ENCODE assay signal across 1 cellular context in the genomic region with DNA sequence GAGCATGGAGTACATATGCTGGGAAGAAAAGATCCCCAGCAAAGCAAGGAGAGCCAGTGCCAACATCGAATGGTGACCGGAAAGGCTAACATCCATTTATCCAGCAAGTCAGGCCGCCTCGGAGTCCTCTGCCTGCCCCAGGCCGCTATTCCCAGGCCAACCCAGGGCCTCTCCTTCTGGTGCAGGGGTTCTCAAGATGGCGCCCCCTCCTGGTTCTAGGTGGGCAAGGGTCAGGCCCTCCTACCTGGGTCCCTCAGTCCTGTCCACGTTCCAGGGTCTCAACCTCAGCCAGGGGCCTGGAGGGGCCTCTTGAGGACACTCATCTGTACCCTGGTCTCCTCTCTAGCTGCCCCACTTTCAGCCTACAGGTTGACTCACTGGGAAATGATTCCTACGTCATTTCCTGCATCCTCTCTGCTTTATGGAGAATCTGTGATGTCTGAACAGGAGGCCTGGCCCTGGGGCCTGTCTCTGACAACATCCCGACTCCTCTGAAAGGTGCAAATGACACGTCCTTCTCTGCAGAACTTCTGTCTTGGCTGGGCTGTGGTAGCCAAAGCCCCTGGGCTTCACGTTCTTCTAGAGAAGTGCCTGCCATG.
TF ChIP-seq lines count a peak whose summit lies in the region.

No MANE protein-coding gene starts in this region.

TF ChIP-seq in K562, 482 proteins besides CTCF, POLR2A, EP300 and RAD21 (continued from another document):
- no peak for TF ChIP-seq SIN3A (IDR thresholded peaks at IDR 0.05; ENCODE audit: borderline replicate concordance in 2 of 2, control insufficient read depth in 1 of 2, low read depth in 2 of 2, low read length in 2 of 2)
- no peak for TF ChIP-seq GATAD2A (IDR thresholded peaks at IDR 0.05)
- TF ChIP-seq ELF1 (tag; IDR thresholded peaks at IDR 0.05): no peak
- TF ChIP-seq, protein P1, sequence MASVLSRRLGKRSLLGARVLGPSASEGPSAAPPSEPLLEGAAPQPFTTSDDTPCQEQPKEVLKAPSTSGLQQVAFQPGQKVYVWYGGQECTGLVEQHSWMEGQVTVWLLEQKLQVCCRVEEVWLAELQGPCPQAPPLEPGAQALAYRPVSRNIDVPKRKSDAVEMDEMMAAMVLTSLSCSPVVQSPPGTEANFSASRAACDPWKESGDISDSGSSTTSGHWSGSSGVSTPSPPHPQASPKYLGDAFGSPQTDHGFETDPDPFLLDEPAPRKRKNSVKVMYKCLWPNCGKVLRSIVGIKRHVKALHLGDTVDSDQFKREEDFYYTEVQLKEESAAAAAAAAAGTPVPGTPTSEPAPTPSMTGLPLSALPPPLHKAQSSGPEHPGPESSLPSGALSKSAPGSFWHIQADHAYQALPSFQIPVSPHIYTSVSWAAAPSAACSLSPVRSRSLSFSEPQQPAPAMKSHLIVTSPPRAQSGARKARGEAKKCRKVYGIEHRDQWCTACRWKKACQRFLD (CRISPR knock-in tag; IDR thresholded peaks at IDR 0.05): no peak
- no peak for TF ChIP-seq NCOA1 (IDR thresholded peaks at IDR 0.05; ENCODE audit: low read depth)
- TF ChIP-seq HDAC8 (tag; IDR thresholded peaks at IDR 0.05): no peak
- TF ChIP-seq GATAD2B (IDR thresholded peaks at IDR 0.05; ENCODE audit: borderline replicate concordance): no peak
- TF ChIP-seq FOSL1 (tag; conservative IDR thresholded peaks at IDR 0.05): no peak
- TF ChIP-seq NFRKB (IDR thresholded peaks at IDR 0.05; ENCODE audit: low read depth): no peak
- no peak for TF ChIP-seq ZFPM2 (CRISPR knock-in tag; IDR thresholded peaks at IDR 0.05)
- TF ChIP-seq STAG1 (CRISPR knock-in tag; IDR thresholded peaks at IDR 0.05; ENCODE audit: borderline replicate concordance): no peak
- no peak for TF ChIP-seq LARP7 (IDR thresholded peaks at IDR 0.05)
- TF ChIP-seq, protein P2, sequence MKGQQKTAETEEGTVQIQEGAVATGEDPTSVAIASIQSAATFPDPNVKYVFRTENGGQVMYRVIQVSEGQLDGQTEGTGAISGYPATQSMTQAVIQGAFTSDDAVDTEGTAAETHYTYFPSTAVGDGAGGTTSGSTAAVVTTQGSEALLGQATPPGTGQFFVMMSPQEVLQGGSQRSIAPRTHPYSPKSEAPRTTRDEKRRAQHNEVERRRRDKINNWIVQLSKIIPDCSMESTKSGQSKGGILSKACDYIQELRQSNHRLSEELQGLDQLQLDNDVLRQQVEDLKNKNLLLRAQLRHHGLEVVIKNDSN (CRISPR knock-in tag; IDR thresholded peaks at IDR 0.05): no peak
- TF ChIP-seq KLF1 (tag; IDR thresholded peaks at IDR 0.05): no peak
- TF ChIP-seq PHF21A (IDR thresholded peaks at IDR 0.05; ENCODE audit: borderline replicate concordance, low read depth): no peak
- TF ChIP-seq ZNF3 (CRISPR knock-in tag; IDR thresholded peaks at IDR 0.05): no peak
- TF ChIP-seq, protein P3, sequence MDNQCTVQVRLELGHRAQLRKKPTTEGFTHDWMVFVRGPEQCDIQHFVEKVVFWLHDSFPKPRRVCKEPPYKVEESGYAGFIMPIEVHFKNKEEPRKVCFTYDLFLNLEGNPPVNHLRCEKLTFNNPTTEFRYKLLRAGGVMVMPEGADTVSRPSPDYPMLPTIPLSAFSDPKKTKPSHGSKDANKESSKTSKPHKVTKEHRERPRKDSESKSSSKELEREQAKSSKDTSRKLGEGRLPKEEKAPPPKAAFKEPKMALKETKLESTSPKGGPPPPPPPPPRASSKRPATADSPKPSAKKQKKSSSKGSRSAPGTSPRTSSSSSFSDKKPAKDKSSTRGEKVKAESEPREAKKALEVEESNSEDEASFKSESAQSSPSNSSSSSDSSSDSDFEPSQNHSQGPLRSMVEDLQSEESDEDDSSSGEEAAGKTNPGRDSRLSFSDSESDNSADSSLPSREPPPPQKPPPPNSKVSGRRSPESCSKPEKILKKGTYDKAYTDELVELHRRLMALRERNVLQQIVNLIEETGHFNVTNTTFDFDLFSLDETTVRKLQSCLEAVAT (IDR thresholded peaks at IDR 0.05): no peak
- TF ChIP-seq NFYB (IDR thresholded peaks at IDR 0.05; ENCODE audit: extremely low read depth, insufficient read length): no peak
- TF ChIP-seq, protein P4, sequence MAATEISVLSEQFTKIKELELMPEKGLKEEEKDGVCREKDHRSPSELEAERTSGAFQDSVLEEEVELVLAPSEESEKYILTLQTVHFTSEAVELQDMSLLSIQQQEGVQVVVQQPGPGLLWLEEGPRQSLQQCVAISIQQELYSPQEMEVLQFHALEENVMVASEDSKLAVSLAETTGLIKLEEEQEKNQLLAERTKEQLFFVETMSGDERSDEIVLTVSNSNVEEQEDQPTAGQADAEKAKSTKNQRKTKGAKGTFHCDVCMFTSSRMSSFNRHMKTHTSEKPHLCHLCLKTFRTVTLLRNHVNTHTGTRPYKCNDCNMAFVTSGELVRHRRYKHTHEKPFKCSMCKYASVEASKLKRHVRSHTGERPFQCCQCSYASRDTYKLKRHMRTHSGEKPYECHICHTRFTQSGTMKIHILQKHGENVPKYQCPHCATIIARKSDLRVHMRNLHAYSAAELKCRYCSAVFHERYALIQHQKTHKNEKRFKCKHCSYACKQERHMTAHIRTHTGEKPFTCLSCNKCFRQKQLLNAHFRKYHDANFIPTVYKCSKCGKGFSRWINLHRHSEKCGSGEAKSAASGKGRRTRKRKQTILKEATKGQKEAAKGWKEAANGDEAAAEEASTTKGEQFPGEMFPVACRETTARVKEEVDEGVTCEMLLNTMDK (IDR thresholded peaks at IDR 0.05; ENCODE audit: borderline replicate concordance, insufficient read depth, low read depth, low read length, poor library complexity, severe bottlenecking): peak; percentile 74
- TF ChIP-seq TCF7L2 (IDR thresholded peaks at IDR 0.05; ENCODE audit: low read depth, low read length): no peak
- TF ChIP-seq STAT5B (CRISPR knock-in tag; IDR thresholded peaks at IDR 0.05): no peak
- TF ChIP-seq U2AF1 (optimal IDR thresholded peaks at IDR 0.05; ENCODE audit: low read depth, low read length): no peak
- TF ChIP-seq ETV1 (tag; conservative IDR thresholded peaks at IDR 0.05; ENCODE audit: low read depth): no peak
- TF ChIP-seq MYNN (IDR thresholded peaks at IDR 0.05): no peak
- TF ChIP-seq MYNN (CRISPR knock-in tag; IDR thresholded peaks at IDR 0.05): no peak
- TF ChIP-seq SNIP1 (IDR thresholded peaks at IDR 0.05; ENCODE audit: low read depth): no peak
- no peak for TF ChIP-seq ATF1 (CRISPR knock-in tag; IDR thresholded peaks at IDR 0.05)
- TF ChIP-seq ATF1 (tag; IDR thresholded peaks at IDR 0.05): peak; percentile 23; the same call in 1 of the 2 replicates
- no peak for TF ChIP-seq MTA2 (IDR thresholded peaks at IDR 0.05; ENCODE audit: low read depth)
- TF ChIP-seq, protein P5, sequence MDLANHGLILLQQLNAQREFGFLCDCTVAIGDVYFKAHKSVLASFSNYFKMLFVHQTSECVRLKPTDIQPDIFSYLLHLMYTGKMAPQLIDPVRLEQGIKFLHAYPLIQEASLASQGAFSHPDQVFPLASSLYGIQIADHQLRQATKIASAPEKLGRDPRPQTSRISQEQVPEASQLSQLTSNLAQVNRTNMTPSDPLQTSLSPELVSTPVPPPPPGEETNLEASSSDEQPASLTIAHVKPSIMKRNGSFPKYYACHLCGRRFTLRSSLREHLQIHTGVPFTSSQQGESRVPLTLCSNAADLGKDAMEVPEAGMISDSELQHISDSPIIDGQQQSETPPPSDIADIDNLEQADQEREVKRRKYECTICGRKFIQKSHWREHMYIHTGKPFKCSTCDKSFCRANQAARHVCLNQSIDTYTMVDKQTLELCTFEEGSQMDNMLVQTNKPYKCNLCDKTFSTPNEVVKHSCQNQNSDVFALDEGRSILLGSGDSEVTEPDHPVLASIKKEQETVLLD (IDR thresholded peaks at IDR 0.05): no peak
- TF ChIP-seq SMC3 (conservative IDR thresholded peaks at IDR 0.05; ENCODE audit: insufficient read depth, low read depth, low read length): 0 out of 2 replicates have a peak, but pooled peaks have one; percentile 19
- no peak for TF ChIP-seq TAL1 (IDR thresholded peaks at IDR 0.05)
- no peak for TF ChIP-seq JUND (IDR thresholded peaks at IDR 0.05; ENCODE audit: borderline replicate concordance, low read depth, low read length)
- no peak for TF ChIP-seq JUND (tag; IDR thresholded peaks at IDR 0.05; ENCODE audit: borderline replicate concordance, low read depth, low read length)
- TF ChIP-seq BACH1 (tag; IDR thresholded peaks at IDR 0.05): no peak
- TF ChIP-seq GABPA (tag; conservative IDR thresholded peaks at IDR 0.05; ENCODE audit: low read depth): no peak
- TF ChIP-seq ZNF75A (CRISPR knock-in tag; IDR thresholded peaks at IDR 0.05): no peak
- no peak for TF ChIP-seq CSDE1 (IDR thresholded peaks at IDR 0.05)
- no peak for TF ChIP-seq ZNF778 (CRISPR knock-in tag; IDR thresholded peaks at IDR 0.05)
- no peak for TF ChIP-seq ZNF699 (CRISPR knock-in tag; IDR thresholded peaks at IDR 0.05; ENCODE audit: insufficient replicate concordance)
- TF ChIP-seq CREM (IDR thresholded peaks at IDR 0.05; ENCODE audit: low read depth): peak; percentile 24; the same call in 1 of the 2 replicates
- no peak for TF ChIP-seq KAT8 (IDR thresholded peaks at IDR 0.05; ENCODE audit: low read depth)
TF ChIP-seq in K562: peak in this region for 5.
